In genomic region chr19:50325310-50326100, GRCh38 we compare ENCODE assay signal across 9 cellular contexts. TPM values are rescaled to one million over a fixed set of nuclear protein-coding genes. Genes with fewer than 3 reads are reported as not detected.
A peak's percentile ranks its signal among the peaks of the same experiment; 100 is the strongest.
DNase-seq lines count a peak whose midpoint lies in the region; ATAC-seq and TF ChIP-seq lines count a peak whose summit lies in the region.
"Had no signal": no experiment of that assay in that cellular context is flagged by ENCODE, and none has a peak within 500 bp of the region (broad histone marks: within the 10 kb centered on the region; RNA-seq: fewer than 3 reads in every experiment).

No MANE protein-coding gene starts in this region.

- H3K4me2 ChIP-seq in OCI-LY1 (ENCODE audit: low read length), result peak overlapping the region; percentile 62

- ATAC-seq in upper lobe of right lung, result peak; percentile 63

- DNase-seq in CMK (ENCODE audit: low read depth) (peak; percentile 54), fibroblast of the aortic adventitia (ENCODE audit: low read depth) (peak; percentile 3), nucleus accumbens (lab: John Stamatoyannopoulos, UW) (peak in 50 of 56 donors; percentile 15 to 82 (median 52)), upper lobe of right lung (peak; percentile 87), endothelial cell (ENCODE audit: low spot score) (no peak)
- DNase-seq in activated T-cell treated with anti-CD3 and anti-CD28 coated beads, Interleukin-2, amount 50 U/mL, for 24 hours, result peak; percentile 87

- 0 out of 2 replicates have a peak, but pooled peaks cover 2% of the 10 kb centered on the region for H4K20me1 ChIP-seq in OCI-LY1 (ENCODE audit: insufficient read depth, low read length)

- H3K4me1 Mint-ChIP-seq in IgD-negative memory B cell (peaks cover 13 to 29% (median 21%) of the 10 kb centered on the region in 3 donors), endothelial cell (ENCODE audit: unreplicated experiment) (no peaks in the 10 kb centered on the region)
- peaks cover 31% of the 10 kb centered on the region for H3K4me1 Mint-ChIP-seq in activated T-cell treated with anti-CD3 and anti-CD28 coated beads, Interleukin-2, amount 50 U/mL, for 24 hours (ENCODE audit: low read depth)

- H3K4me3 Mint-ChIP-seq in IgD-negative memory B cell, result peak overlapping the region in 3 of 4 donors; percentile 43 to 73 (median 55)
- H3K4me3 Mint-ChIP-seq in activated T-cell treated with anti-CD3 and anti-CD28 coated beads, Interleukin-2, amount 50 U/mL, for 24 hours, result peak overlapping the region; percentile 66
- H3K4me3 Mint-ChIP-seq in endothelial cell (ENCODE audit: unreplicated experiment), result no peak overlapping the region

- H3K27me3 Mint-ChIP-seq in IgD-negative memory B cell, result peaks cover 13% of the 10 kb centered on the region
- H3K27me3 Mint-ChIP-seq in activated T-cell treated with anti-CD3 and anti-CD28 coated beads, Interleukin-2, amount 50 U/mL, for 24 hours, result peaks cover 64% of the 10 kb centered on the region
- H3K27me3 Mint-ChIP-seq in endothelial cell (ENCODE audit: unreplicated experiment), result peaks cover 44% of the 10 kb centered on the region

- H3K27ac Mint-ChIP-seq in IgD-negative memory B cell (peak overlapping the region in 1 of 3 donors; percentile 19), endothelial cell (ENCODE audit: unreplicated experiment) (no peak overlapping the region)
- H3K27ac Mint-ChIP-seq in activated T-cell treated with anti-CD3 and anti-CD28 coated beads, Interleukin-2, amount 50 U/mL, for 24 hours, result no peak overlapping the region

- H3K27ac ChIP-seq in OCI-LY1 (ENCODE audit: low read depth, low read length, poor library complexity, severe bottlenecking) (no peak overlapping the region), upper lobe of right lung (no peak overlapping the region)
- H3K27ac ChIP-seq: ovary had no signal

- peak overlapping the region; percentile 35 for H3K4me3 ChIP-seq in OCI-LY1 (ENCODE audit: low read depth, low read length, poor library complexity, severe bottlenecking)
- H3K4me3 ChIP-seq in fibroblast of the aortic adventitia (ENCODE audit: low read depth, low read length), result no peak overlapping the region
- no peak overlapping the region for H3K4me3 ChIP-seq in upper lobe of right lung
- H3K4me3 ChIP-seq: ovary had no signal

- intact Hi-C loops in upper lobe of right lung (cut with DNase I), result no loop called here

- TF ChIP-seq CTCF in OCI-LY1 (IDR thresholded peaks at IDR 0.05; ENCODE audit: low read length), result no peak
- no peak for TF ChIP-seq CTCF in fibroblast of the aortic adventitia (IDR thresholded peaks at IDR 0.05; ENCODE audit: insufficient read depth, low read length)
- TF ChIP-seq CTCF in upper lobe of right lung (IDR thresholded peaks at IDR 0.05), result no peak
- TF ChIP-seq CTCF in endothelial cell (IDR thresholded peaks at IDR 0.05; ENCODE audit: unreplicated experiment), result no peak

- no peaks in the 10 kb centered on the region for H3K9me2 ChIP-seq in OCI-LY1 (ENCODE audit: low read depth, low read length)

- H3K36me3 Mint-ChIP-seq in IgD-negative memory B cell (peaks cover 16% of the 10 kb centered on the region), endothelial cell (ENCODE audit: low read depth, unreplicated experiment) (peaks cover 54% of the 10 kb centered on the region)
- peaks cover 5% of the 10 kb centered on the region for H3K36me3 Mint-ChIP-seq in activated T-cell treated with anti-CD3 and anti-CD28 coated beads, Interleukin-2, amount 50 U/mL, for 24 hours (ENCODE audit: low read depth)

- peaks cover 41% of the 10 kb centered on the region for H3K4me1 ChIP-seq in OCI-LY1 (ENCODE audit: insufficient read depth, low read length, severe bottlenecking)
- H3K4me1 ChIP-seq in upper lobe of right lung, result peaks cover 14% of the 10 kb centered on the region

- H3K79me2 ChIP-seq in OCI-LY1 (ENCODE audit: insufficient read depth, low read length), result no peaks in the 10 kb centered on the region

- H2AFZ ChIP-seq in OCI-LY1 (ENCODE audit: low read length), result no peak overlapping the region

- H3K27me3 ChIP-seq in OCI-LY1 (ENCODE audit: insufficient read depth, low read length), result peaks cover 14% of the 10 kb centered on the region
- H3K27me3 ChIP-seq in upper lobe of right lung, result peaks cover 10% of the 10 kb centered on the region
- H3K27me3 ChIP-seq: ovary had no signal

- H3K36me3 ChIP-seq in OCI-LY1 (ENCODE audit: insufficient read depth, low read length), result 0 out of 2 replicates have a peak, but pooled peaks cover 5% of the 10 kb centered on the region
- H3K36me3 ChIP-seq in upper lobe of right lung, result no peaks in the 10 kb centered on the region
- H3K36me3 ChIP-seq: ovary had no signal

- peaks cover 0 to 4% (median 0%) of the 10 kb centered on the region in 3 donors for H3K9me3 Mint-ChIP-seq in IgD-negative memory B cell
- H3K9me3 Mint-ChIP-seq in activated T-cell treated with anti-CD3 and anti-CD28 coated beads, Interleukin-2, amount 50 U/mL, for 24 hours, result peaks cover 5% of the 10 kb centered on the region
- peaks cover 57% of the 10 kb centered on the region for H3K9me3 Mint-ChIP-seq in endothelial cell (ENCODE audit: unreplicated experiment)

- no peaks in the 10 kb centered on the region for H3K9me3 ChIP-seq in OCI-LY1 (ENCODE audit: low read length)
- no peaks in the 10 kb centered on the region for H3K9me3 ChIP-seq in upper lobe of right lung

- H3K9ac ChIP-seq in OCI-LY1 (ENCODE audit: low read length), result no peak overlapping the region

- no peaks in the 10 kb centered on the region for H3F3A ChIP-seq in OCI-LY1 (ENCODE audit: insufficient read depth, low read length)

RNA-seq across cellular contexts. Expression of gene KCNC3, which starts 3.7 kb away (rescaled TPM):
- not detected for polyA plus RNA-seq in IgD-negative memory B cell
- total RNA-seq in fibroblast of the aortic adventitia (ENCODE audit: low replicate concordance), result not detected in 2 replicates
- total RNA-seq in upper lobe of right lung, result 12.8 TPM
- total RNA-seq in endothelial cell (ENCODE audit: unreplicated experiment), result not detected

RNA-seq across cellular contexts. Expression of gene NAPSA, which starts 39.9 kb away (rescaled TPM):
- polyA plus RNA-seq in IgD-negative memory B cell, result 4.2 TPM
- not detected in 2 replicates for total RNA-seq in fibroblast of the aortic adventitia (ENCODE audit: low replicate concordance)
- total RNA-seq in upper lobe of right lung, result 1,895 TPM
- not detected for total RNA-seq in endothelial cell (ENCODE audit: unreplicated experiment)

RNA-seq across cellular contexts. Expression of gene NR1H2, which starts 50.8 kb away (rescaled TPM):
- polyA plus RNA-seq in IgD-negative memory B cell, result 130 TPM
- total RNA-seq in fibroblast of the aortic adventitia (ENCODE audit: low replicate concordance) (47.7 and 59.7 TPM in 2 replicates), upper lobe of right lung (101 TPM), endothelial cell (ENCODE audit: unreplicated experiment) (21.6 TPM)

RNA-seq across cellular contexts. Expression of gene POLD1, which starts 58.6 kb away (rescaled TPM):
- 32.8 TPM for polyA plus RNA-seq in IgD-negative memory B cell
- total RNA-seq in fibroblast of the aortic adventitia (ENCODE audit: low replicate concordance) (8.8 and 29.3 TPM in 2 replicates), upper lobe of right lung (34.4 TPM), endothelial cell (ENCODE audit: unreplicated experiment) (54.4 TPM)

Comparison
In these comparisons a context has a peak if more than half of its experiments do, and no peak if none do; other contexts are left out.
1. RNA of gene KCNC3, which starts 3.7 kb away (total RNA-seq): 12.8 TPM in upper lobe of right lung (single experiment); not detected in endothelial cell (single experiment) and not detected in fibroblast of the aortic adventitia; every median in the first group is over 10 times any median in the second.
2. RNA of gene NAPSA, which starts 39.9 kb away (total RNA-seq): 1,895 TPM in upper lobe of right lung (single experiment); not detected in fibroblast of the aortic adventitia and not detected in endothelial cell (single experiment); every median in the first group is over 1,000 times any median in the second.